8 cellular contexts compared by ENCODE assay signal in the genomic region with DNA sequence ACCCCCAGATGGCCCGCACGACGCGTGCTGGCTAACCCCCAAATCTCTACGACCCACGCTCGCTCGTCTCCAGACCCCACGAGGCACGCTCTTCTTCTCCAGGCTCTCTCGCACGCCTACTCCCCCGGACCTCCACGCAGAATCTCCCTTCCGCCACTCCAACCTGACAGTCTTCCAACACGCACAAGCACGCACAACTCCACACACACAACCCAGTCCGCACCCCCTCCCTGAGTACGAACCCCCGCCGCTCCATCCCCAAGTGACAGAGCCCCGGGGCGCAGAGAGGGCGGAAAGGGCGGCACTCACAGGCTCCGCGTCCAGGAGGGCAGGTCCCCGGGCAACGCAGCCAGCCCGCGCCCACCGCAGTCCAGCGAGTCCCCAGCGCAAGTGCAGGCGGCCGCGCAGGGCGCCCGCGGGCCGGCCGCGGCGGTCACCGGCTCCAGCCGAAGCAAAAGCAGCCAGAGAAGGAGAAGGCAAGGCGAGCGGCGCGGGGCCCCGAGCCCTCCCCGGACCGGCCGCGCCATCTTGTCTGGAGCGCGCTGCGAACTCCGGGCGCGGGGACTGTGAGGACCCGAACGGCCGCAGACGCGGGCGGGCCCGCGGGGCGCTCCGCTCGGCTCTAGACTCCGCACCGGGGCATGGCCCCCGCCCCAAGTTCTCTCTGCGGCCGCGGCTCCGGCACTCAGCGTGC. TPM values are rescaled to one million over a fixed set of nuclear protein-coding genes. Genes with fewer than 3 reads are reported as not detected.
DNase-seq lines count a peak whose midpoint lies in the region; ATAC-seq and TF ChIP-seq lines count a peak whose summit lies in the region.

No MANE protein-coding gene starts in this region.

- no peaks in the 10 kb centered on the region for H3K27me3 ChIP-seq in esophagus muscularis mucosa
- H3K27me3 ChIP-seq in upper lobe of left lung: no peaks in the 10 kb centered on the region

- TF ChIP-seq EP300 in esophagus muscularis mucosa (IDR thresholded peaks at IDR 0.05) (no peak), upper lobe of left lung (IDR thresholded peaks at IDR 0.05) (no peak)

- H3K4me1 ChIP-seq in esophagus muscularis mucosa (peaks cover 35 to 55% (median 51%) of the 10 kb centered on the region in 4 donors), upper lobe of left lung (peaks cover 25 to 48% (median 35%) of the 10 kb centered on the region in 4 donors)

- H3K27me3 Mint-ChIP-seq in CD14-positive monocyte (ENCODE audit: low read depth in 3 of 3) (peaks cover 36 to 42% (median 36%) of the 10 kb centered on the region in 3 donors), nephron (ENCODE audit: low read depth) (peaks cover 35% of the 10 kb centered on the region)

- H3K4me1 Mint-ChIP-seq in CD14-positive monocyte: peaks cover 29% of the 10 kb centered on the region
- peaks cover 67% of the 10 kb centered on the region for H3K4me1 Mint-ChIP-seq in nephron

- DNase-seq in CD14-positive monocyte (ENCODE audit: low spot score): no peak
- peak; percentile 37 for DNase-seq in activated CD8-positive, alpha-beta memory T cell treated with anti-CD3 and anti-CD28 coated beads, Interleukin-2, amount 50 U/mL, for 4 hours
- no peak for DNase-seq in esophagus muscularis mucosa (ENCODE audit: extremely low spot score)
- peak in 1 of 2 donors; percentile 92 for DNase-seq in upper lobe of left lung
- DNase-seq in GOT3 (lab: John Stamatoyannopoulos, UW): no peak

- TF ChIP-seq CTCF in CD14-positive monocyte (IDR thresholded peaks at IDR 0.05): no peak
- no peak for TF ChIP-seq CTCF in esophagus muscularis mucosa (IDR thresholded peaks at IDR 0.05)
- no peak for TF ChIP-seq CTCF in nephron (IDR thresholded peaks at IDR 0.05; ENCODE audit: unreplicated experiment in 3 of 3)
- TF ChIP-seq CTCF in upper lobe of left lung (IDR thresholded peaks at IDR 0.05): no peak

- peak overlapping the region; percentile 89 to 100 (median 91) for H3K4me3 ChIP-seq in esophagus muscularis mucosa
- H3K4me3 ChIP-seq in upper lobe of left lung: peak overlapping the region; percentile 75 to 97 (median 86)

- peaks cover 0 to 2% of the 10 kb centered on the region in 2 donors for H3K36me3 Mint-ChIP-seq in CD14-positive monocyte
- H3K36me3 Mint-ChIP-seq in nephron (ENCODE audit: low read depth): no peaks in the 10 kb centered on the region

- intact Hi-C loops in CD14-positive monocyte (cut with micrococcal nuclease) (loop anchor here in 1 of 2 donors (5.0 kb wide), 1 partner anchor 93 kb away; no protein-coding TSS in a partner anchor), esophagus muscularis mucosa (cut with DNase I) (loop anchor here (2.0 to 10.0 kb wide), 3 partner anchors 93 to 317 kb away; no protein-coding TSS in a partner anchor)

- TF ChIP-seq POLR2A in esophagus muscularis mucosa (IDR thresholded peaks at IDR 0.05; ENCODE audit: low read depth) (no peak), upper lobe of left lung (IDR thresholded peaks at IDR 0.05) (no peak)

- 0% methylated on average over 24 of the region's 80 CpGs for WGBS in esophagus muscularis mucosa
- 1% methylated on average over 17 to 35 of the region's 80 CpGs for WGBS in upper lobe of left lung, 2 donors

- H3K4me3 Mint-ChIP-seq in CD14-positive monocyte: peak overlapping the region; percentile 95 to 98
- H3K4me3 Mint-ChIP-seq in nephron: peak overlapping the region; percentile 89 to 96 (median 96)

- H3K27ac ChIP-seq in esophagus muscularis mucosa (replicated peaks in 1 of 4) (peak overlapping the region; percentile 96 to 99 (median 97)), upper lobe of left lung (peak overlapping the region; percentile 84 to 94 (median 88))

- peak overlapping the region in 3 of 7 donors; percentile 56 to 84 (median 82) for H3K27ac Mint-ChIP-seq in CD14-positive monocyte
- peak overlapping the region; percentile 61 to 83 (median 69) for H3K27ac Mint-ChIP-seq in nephron

- ATAC-seq in GM19438 (IDR thresholded peaks at IDR 0.05; ENCODE audit: low read depth, unreplicated experiment) (peak; percentile 15), HG03460 (IDR thresholded peaks at IDR 0.05; ENCODE audit: unreplicated experiment) (peak; percentile 16), upper lobe of left lung (ENCODE audit: low FRiP score in 2 of 2) (peak in 1 of 2 donors; percentile 32)

- H3K9me3 ChIP-seq in esophagus muscularis mucosa: no peaks in the 10 kb centered on the region
- H3K9me3 ChIP-seq in upper lobe of left lung: no peaks in the 10 kb centered on the region

- H3K36me3 ChIP-seq in esophagus muscularis mucosa (no peaks in the 10 kb centered on the region), upper lobe of left lung (no peaks in the 10 kb centered on the region)

- peaks cover 0 to 7% (median 1%) of the 10 kb centered on the region in 7 donors for H3K9me3 Mint-ChIP-seq in CD14-positive monocyte
- H3K9me3 Mint-ChIP-seq in nephron: no peaks in the 10 kb centered on the region

RNA-seq across cellular contexts. Expression of a gene that starts 0.8 kb away (rescaled TPM):
- polyA plus RNA-seq in CD14-positive monocyte: 1 to 10 TPM in 1 of 2 donors, under 1 TPM in 1; 0.82 to 1.0 TPM
- total RNA-seq in esophagus muscularis mucosa: 100 to 1,000 TPM in 3 of 4 donors, 10 to 100 TPM in 1; 95.3 to 136 (median 131) TPM
- 100 to 1,000 TPM in 2 of 6 donors, 10 to 100 TPM in 4; 45.2 to 119 (median 81.9) TPM for total RNA-seq in upper lobe of left lung
